ENCODE assay signal across 9 cellular contexts in genomic region chr10:11225935-11226334, GRCh38.
A peak's percentile ranks its signal among the peaks of the same experiment; 100 is the strongest.
DNase-seq lines count a peak whose midpoint lies in the region; ATAC-seq and TF ChIP-seq lines count a peak whose summit lies in the region.
"Had no signal": no experiment of that assay in that cellular context is flagged by ENCODE, and none has a peak within 500 bp of the region (broad histone marks: within the 10 kb centered on the region; RNA-seq: fewer than 3 reads in every experiment).

No MANE protein-coding gene starts in this region.

- no peaks in the 10 kb centered on the region for H3K9me3 Mint-ChIP-seq in activated T-helper 2 cell treated with anti-CD3 and anti-CD28 coated beads, Interferon-gamma antibody, Interleukin-2, Interleukin-4, amounts not matched to agents 10 μg/mL and 5 μg/mL and 100 μg/mL, durations not matched to agents 14 hours and 24 hours and 36 hours
- H3K9me3 Mint-ChIP-seq in mesothelial cell of epicardium: no peaks in the 10 kb centered on the region

- H3K4me3 ChIP-seq in prostate gland: no peak overlapping the region
- H3K4me3 ChIP-seq: psoas muscle had no signal

- peak; percentile 54 for ATAC-seq in GM21528 (IDR thresholded peaks at IDR 0.05; ENCODE audit: low FRiP score, unreplicated experiment)

- H3K4me3 Mint-ChIP-seq in activated T-helper 2 cell treated with anti-CD3 and anti-CD28 coated beads, Interferon-gamma antibody, Interleukin-2, Interleukin-4, amounts not matched to agents 10 μg/mL and 5 μg/mL and 100 μg/mL, durations not matched to agents 14 hours and 24 hours and 36 hours (ENCODE audit: low read depth): peak overlapping the region; percentile 4
- H3K4me3 Mint-ChIP-seq in mesothelial cell of epicardium: no peak overlapping the region

- in situ Hi-C loops in G401 (cut with HindIII; ENCODE audit: low sequenced_read_pairs): no loop called here

- no peaks in the 10 kb centered on the region for H3K27me3 Mint-ChIP-seq in activated T-helper 2 cell treated with anti-CD3 and anti-CD28 coated beads, Interferon-gamma antibody, Interleukin-2, Interleukin-4, amounts not matched to agents 10 μg/mL and 5 μg/mL and 100 μg/mL, durations not matched to agents 14 hours and 24 hours and 36 hours (ENCODE audit: low read depth)
- H3K27me3 Mint-ChIP-seq in mesothelial cell of epicardium (ENCODE audit: low read depth): peaks cover 29% of the 10 kb centered on the region

- peak; percentile 1 for DNase-seq in DMS153 treated with DMSO at 0.1 percent for 48 hours (lab: John Stamatoyannopoulos, UW; ENCODE audit: unreplicated experiment)
- DNase-seq in Kasumi-1 (lab: John Stamatoyannopoulos, UW): peak; percentile 96 to 97
- DNase-seq in activated T-helper 2 cell treated with anti-CD3 and anti-CD28 coated beads, Interferon-gamma antibody, Interleukin-2, Interleukin-4, amounts not matched to agents 10 μg/mL and 5 μg/mL and 100 μg/mL, durations not matched to agents 14 hours and 24 hours and 36 hours (ENCODE audit: low spot score): peak; percentile 50
- DNase-seq in prostate gland (ENCODE audit: low spot score): peak; percentile 76
- no peak for DNase-seq in mesothelial cell of epicardium (ENCODE audit: low spot score in 2 of 2, unreplicated experiment in 2 of 2)
- DNase-seq in G401 (ENCODE audit: low spot score): no peak
- no peak for DNase-seq in NCI-H2171 (lab: John Stamatoyannopoulos, UW)
- DNase-seq: psoas muscle had no signal

- H3K27ac Mint-ChIP-seq in activated T-helper 2 cell treated with anti-CD3 and anti-CD28 coated beads, Interferon-gamma antibody, Interleukin-2, Interleukin-4, amounts not matched to agents 10 μg/mL and 5 μg/mL and 100 μg/mL, durations not matched to agents 14 hours and 24 hours and 36 hours: peak overlapping the region; percentile 90
- H3K27ac Mint-ChIP-seq in mesothelial cell of epicardium: no peak overlapping the region

- TF ChIP-seq POLR2A in prostate gland (IDR thresholded peaks at IDR 0.05): no peak

- no peaks in the 10 kb centered on the region for H3K27me3 ChIP-seq in prostate gland (replicated peaks; ENCODE audit: insufficient read depth)

- WGBS in prostate gland: 61% methylated on average over 5 of the region's 5 CpGs

- H3K4me1 Mint-ChIP-seq in activated T-helper 2 cell treated with anti-CD3 and anti-CD28 coated beads, Interferon-gamma antibody, Interleukin-2, Interleukin-4, amounts not matched to agents 10 μg/mL and 5 μg/mL and 100 μg/mL, durations not matched to agents 14 hours and 24 hours and 36 hours (ENCODE audit: low read depth): peaks cover 83% of the 10 kb centered on the region
- no peaks in the 10 kb centered on the region for H3K4me1 Mint-ChIP-seq in mesothelial cell of epicardium

- no peaks in the 10 kb centered on the region for H3K9me3 ChIP-seq in prostate gland
- H3K9me3 ChIP-seq: psoas muscle had no signal

- H3K27ac ChIP-seq in prostate gland: peak overlapping the region; percentile 31 to 57
- H3K27ac ChIP-seq: psoas muscle had no signal

- no peak for TF ChIP-seq CTCF in prostate gland (IDR thresholded peaks at IDR 0.05)
- TF ChIP-seq CTCF in mesothelial cell of epicardium (IDR thresholded peaks at IDR 0.05; ENCODE audit: unreplicated experiment): no peak

- intact Hi-C loops in activated T-helper 2 cell treated with anti-CD3 and anti-CD28 coated beads, Interferon-gamma antibody, Interleukin-2, Interleukin-4, amounts not matched to agents 10 μg/mL and 5 μg/mL and 100 μg/mL, durations not matched to agents 14 hours and 24 hours and 36 hours (cut with micrococcal nuclease): loop anchor here (1.0 kb wide), 1 partner anchor 9 kb away; no protein-coding TSS in a partner anchor
- intact Hi-C loops in prostate gland (cut with DNase I): no loop called here

- peaks cover 12% of the 10 kb centered on the region for H3K4me1 ChIP-seq in prostate gland (replicated peaks)
- H3K4me1 ChIP-seq: psoas muscle had no signal

- no peaks in the 10 kb centered on the region for H3K36me3 ChIP-seq in prostate gland

- peaks cover 91% of the 10 kb centered on the region for H3K36me3 Mint-ChIP-seq in activated T-helper 2 cell treated with anti-CD3 and anti-CD28 coated beads, Interferon-gamma antibody, Interleukin-2, Interleukin-4, amounts not matched to agents 10 μg/mL and 5 μg/mL and 100 μg/mL, durations not matched to agents 14 hours and 24 hours and 36 hours (ENCODE audit: low read depth)
- no peaks in the 10 kb centered on the region for H3K36me3 Mint-ChIP-seq in mesothelial cell of epicardium

Comparison
In these comparisons a context has a peak if more than half of its experiments do, and no peak if none do; other contexts are left out.
1. DNase-seq: peak in DMS153 treated with DMSO at 0.1 percent for 48 hours (single experiment), Kasumi-1 (2 of 2), activated T-helper 2 cell treated with anti-CD3 and anti-CD28 coated beads, Interferon-gamma antibody, Interleukin-2, Interleukin-4, amounts not matched to agents 10 μg/mL and 5 μg/mL and 100 μg/mL, durations not matched to agents 14 hours and 24 hours and 36 hours (single experiment) and prostate gland (single experiment); none in mesothelial cell of epicardium (0 of 2), G401 (single experiment) and NCI-H2171 (single experiment).